Comparison of ENCODE assay signal across 15 cellular contexts in genomic region chr6:160714731-160715130, GRCh38. TPM values are rescaled to one million over a fixed set of nuclear protein-coding genes. Genes with fewer than 3 reads are reported as not detected.
DNase-seq lines count a peak whose midpoint lies in the region; TF ChIP-seq lines count a peak whose summit lies in the region.
"Had no signal": no experiment of that assay in that cellular context is flagged by ENCODE, and none has a peak within 500 bp of the region (broad histone marks: within the 10 kb centered on the region; RNA-seq: fewer than 3 reads in every experiment).

No MANE protein-coding gene starts in this region.

- H3K4me1 ChIP-seq in smooth muscle cell (ENCODE audit: low read depth), result no peaks in the 10 kb centered on the region
- no peaks in the 10 kb centered on the region for H3K4me1 ChIP-seq in CD4-positive, alpha-beta memory T cell (ENCODE audit: insufficient read depth, low read length)
- H3K4me1 ChIP-seq: BLaER1 treated with 17β-estradiol and CSF1 and Interleukin-3, amounts not matched to agents 10 nM and 100 nM had no signal

- H3K27me3 Mint-ChIP-seq in chondrocyte (ENCODE audit: low read depth) (no peaks in the 10 kb centered on the region), mesothelial cell of epicardium (ENCODE audit: low read depth) (no peaks in the 10 kb centered on the region)
- H3K27me3 Mint-ChIP-seq in CD4-positive, alpha-beta memory T cell, result peaks cover 6 to 8% of the 10 kb centered on the region in 2 donors

- no peaks in the 10 kb centered on the region for H4K20me1 ChIP-seq in smooth muscle cell (ENCODE audit: low read depth)
- H4K20me1 ChIP-seq: BLaER1 treated with 17β-estradiol and CSF1 and Interleukin-3, amounts not matched to agents 10 nM and 100 nM had no signal

- H3K9me3 ChIP-seq in smooth muscle cell (replicated peaks; ENCODE audit: low read depth), result no peaks in the 10 kb centered on the region
- H3K9me3 ChIP-seq in CD4-positive, alpha-beta memory T cell (ENCODE audit: control insufficient read depth in 1 of 2, low read length in 2 of 2), result no peaks in the 10 kb centered on the region
- H3K9me3 ChIP-seq: BLaER1 treated with 17β-estradiol and CSF1 and Interleukin-3, amounts not matched to agents 10 nM and 100 nM had no signal

- intact Hi-C loops in CD4-positive, alpha-beta memory T cell (cut with micrococcal nuclease), result no loop called here

- TF ChIP-seq CTCF in chondrocyte (IDR thresholded peaks at IDR 0.05) (no peak), mesothelial cell of epicardium (IDR thresholded peaks at IDR 0.05; ENCODE audit: unreplicated experiment) (no peak), smooth muscle cell (IDR thresholded peaks at IDR 0.05; ENCODE audit: borderline replicate concordance, insufficient read depth, poor library complexity, severe bottlenecking) (no peak)

- CTCF ChIA-PET in CD4-positive, alpha-beta memory T cell (lab: Charles Lee; ENCODE audit: partially characterized antibody), result no interaction called here

- H3K27ac ChIP-seq in smooth muscle cell (ENCODE audit: low read depth), result peak overlapping the region; percentile 78
- no peak overlapping the region for H3K27ac ChIP-seq in CD4-positive, alpha-beta memory T cell (ENCODE audit: low read depth, low read length)
- H3K27ac ChIP-seq: BLaER1 treated with 17β-estradiol and CSF1 and Interleukin-3, amounts not matched to agents 10 nM and 100 nM had no signal

- H3K36me3 Mint-ChIP-seq in chondrocyte (ENCODE audit: low read depth) (no peaks in the 10 kb centered on the region), mesothelial cell of epicardium (no peaks in the 10 kb centered on the region)
- H3K36me3 Mint-ChIP-seq in CD4-positive, alpha-beta memory T cell, result no peaks in the 10 kb centered on the region
- H3K36me3 Mint-ChIP-seq: CD4-positive, CD25-positive, alpha-beta regulatory T cell had no signal

- H3K4me1 Mint-ChIP-seq in chondrocyte (ENCODE audit: low read depth), result peaks cover 16% of the 10 kb centered on the region
- H3K4me1 Mint-ChIP-seq in mesothelial cell of epicardium, result peaks cover 1% of the 10 kb centered on the region
- no peaks in the 10 kb centered on the region for H3K4me1 Mint-ChIP-seq in CD4-positive, alpha-beta memory T cell
- H3K4me1 Mint-ChIP-seq: CD4-positive, CD25-positive, alpha-beta regulatory T cell; GM23338 had no signal

- H3K4me3 ChIP-seq in smooth muscle cell, result no peak overlapping the region
- no peak overlapping the region for H3K4me3 ChIP-seq in CD4-positive, alpha-beta memory T cell (ENCODE audit: low read length in 2 of 2)
- H3K4me3 ChIP-seq: BLaER1 treated with 17β-estradiol and CSF1 and Interleukin-3, amounts not matched to agents 10 nM and 100 nM; GM23338; K562 had no signal

- H3F3A ChIP-seq in smooth muscle cell (ENCODE audit: low read depth), result no peaks in the 10 kb centered on the region

- H2AFZ ChIP-seq in smooth muscle cell (ENCODE audit: low read depth), result peak overlapping the region; percentile 48
- H2AFZ ChIP-seq: GM23338 had no signal

- DNase-seq in AG20443 (ENCODE audit: low spot score) (peak; percentile 77), chondrocyte (ENCODE audit: low spot score) (no peak), mesothelial cell of epicardium (ENCODE audit: low spot score in 2 of 2, unreplicated experiment in 2 of 2) (no peak), smooth muscle cell (lab: John Stamatoyannopoulos, UW; ENCODE audit: unreplicated experiment) (no peak), DMS53 (lab: John Stamatoyannopoulos, UW) (no peak), NCI-H146 treated with DMSO at 0.1 percent for 48 hours (lab: John Stamatoyannopoulos, UW; ENCODE audit: unreplicated experiment) (no peak)
- DNase-seq in CD4-positive, alpha-beta memory T cell, result no peak
- DNase-seq: CD4-positive, CD25-positive, alpha-beta regulatory T cell; DMS153; DND-41; GDM1; H7 had no signal

- no peaks in the 10 kb centered on the region for H3K36me3 ChIP-seq in smooth muscle cell (ENCODE audit: low read depth)
- H3K36me3 ChIP-seq in CD4-positive, alpha-beta memory T cell (ENCODE audit: insufficient read depth, low read length), result no peaks in the 10 kb centered on the region
- H3K36me3 ChIP-seq: BLaER1 treated with 17β-estradiol and CSF1 and Interleukin-3, amounts not matched to agents 10 nM and 100 nM had no signal

- no peaks in the 10 kb centered on the region for H3K79me2 ChIP-seq in smooth muscle cell (ENCODE audit: low read depth)

- H3K27me3 ChIP-seq in smooth muscle cell (ENCODE audit: low read depth), result no peaks in the 10 kb centered on the region
- H3K27me3 ChIP-seq in CD4-positive, alpha-beta memory T cell (ENCODE audit: insufficient read depth, low read length), result no peaks in the 10 kb centered on the region
- H3K27me3 ChIP-seq: BLaER1 treated with 17β-estradiol and CSF1 and Interleukin-3, amounts not matched to agents 10 nM and 100 nM had no signal

- H3K27ac Mint-ChIP-seq in chondrocyte (ENCODE audit: unreplicated experiment) (peak overlapping the region; percentile 62), mesothelial cell of epicardium (peak overlapping the region; percentile 0)
- no peak overlapping the region for H3K27ac Mint-ChIP-seq in CD4-positive, alpha-beta memory T cell
- H3K27ac Mint-ChIP-seq: GM23338 had no signal

- POLR2A ChIA-PET in CD4-positive, alpha-beta memory T cell (lab: Charles Lee; ENCODE audit: partially characterized antibody), result no interaction called here

- H3K4me3 Mint-ChIP-seq in chondrocyte (ENCODE audit: unreplicated experiment) (no peak overlapping the region), mesothelial cell of epicardium (no peak overlapping the region)
- H3K4me3 Mint-ChIP-seq in CD4-positive, alpha-beta memory T cell, result no peak overlapping the region
- H3K4me3 Mint-ChIP-seq: CD4-positive, CD25-positive, alpha-beta regulatory T cell; GM23338 had no signal

- peak overlapping the region; percentile 32 for H3K9ac ChIP-seq in smooth muscle cell (ENCODE audit: low read depth)
- H3K9ac ChIP-seq: BLaER1 treated with 17β-estradiol and CSF1 and Interleukin-3, amounts not matched to agents 10 nM and 100 nM had no signal

- 39% methylated on average over 5 of the region's 5 CpGs for WGBS in smooth muscle cell (ENCODE audit: low lambda C conversion rate)

- H3K4me2 ChIP-seq in smooth muscle cell, result peak overlapping the region; percentile 25
- H3K4me2 ChIP-seq: BLaER1 treated with 17β-estradiol and CSF1 and Interleukin-3, amounts not matched to agents 10 nM and 100 nM; GM23338 had no signal

- H3K9me3 Mint-ChIP-seq in chondrocyte (ENCODE audit: low read depth) (no peaks in the 10 kb centered on the region), mesothelial cell of epicardium (no peaks in the 10 kb centered on the region)
- no peaks in the 10 kb centered on the region for H3K9me3 Mint-ChIP-seq in CD4-positive, alpha-beta memory T cell
- H3K9me3 Mint-ChIP-seq: CD4-positive, CD25-positive, alpha-beta regulatory T cell; GM23338 had no signal

RNA-seq across cellular contexts. Expression of gene PLG, which starts 12.7 kb away (rescaled TPM):
- total RNA-seq in chondrocyte (not detected in 3 replicates), mesothelial cell of epicardium (0.16 to 0.38 TPM (median 0.22 TPM) in 3 replicates), smooth muscle cell (not detected in 2 replicates)
- 1.5 TPM in 2 replicates for polyA plus RNA-seq in smooth muscle cell
- under 1 TPM; 0.69 to 0.73 TPM for total RNA-seq in CD4-positive, alpha-beta memory T cell
- polyA plus RNA-seq in CD4-positive, alpha-beta memory T cell, result not detected
- total RNA-seq: CD4-positive, CD25-positive, alpha-beta regulatory T cell; GM23338; H7 had no signal
- polyA plus RNA-seq: CD4-positive, CD25-positive, alpha-beta regulatory T cell; GM23338; K562 had no signal

RNA-seq across cellular contexts. Expression of gene LPA, which starts 50.7 kb away (rescaled TPM):
- total RNA-seq in chondrocyte (0.31 TPM in 1 of 3 replicates, not detected in the others), mesothelial cell of epicardium (0.93 to 2.0 TPM (median 1.3 TPM) in 3 replicates), smooth muscle cell (not detected in 2 replicates)
- polyA plus RNA-seq in smooth muscle cell, result not detected in 2 replicates
- total RNA-seq in CD4-positive, alpha-beta memory T cell, result not detected
- not detected for polyA plus RNA-seq in CD4-positive, alpha-beta memory T cell
- total RNA-seq: CD4-positive, CD25-positive, alpha-beta regulatory T cell; H7 had no signal
- polyA plus RNA-seq: CD4-positive, CD25-positive, alpha-beta regulatory T cell; GM23338 had no signal

Comparison
In these comparisons a context has a peak if more than half of its experiments do, and no peak if none do; other contexts are left out.
1. H3K27ac Mint-ChIP-seq: peak in chondrocyte (single experiment) and mesothelial cell of epicardium (single experiment); none in CD4-positive, alpha-beta memory T cell (0 of 7).